7 cellular contexts compared by ENCODE assay signal in the genomic region with DNA sequence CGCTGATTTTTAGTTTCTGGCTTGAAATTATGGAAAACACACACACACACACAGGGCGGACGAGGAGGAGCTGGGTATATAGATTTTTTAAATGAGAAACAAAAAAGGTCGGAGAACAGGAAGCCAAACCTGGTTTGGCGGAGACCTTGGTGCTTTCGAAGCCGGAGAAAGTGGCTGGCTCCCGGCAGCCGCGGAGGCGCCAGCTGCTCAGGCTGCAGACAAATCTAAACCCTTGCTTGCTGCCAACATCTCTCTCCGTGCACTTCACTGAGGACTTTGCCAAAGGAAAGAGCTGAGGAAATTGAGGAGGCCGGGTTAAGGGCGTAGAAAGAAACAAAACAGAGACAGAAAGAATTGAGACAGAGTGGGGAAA. TPM values are rescaled to one million over a fixed set of nuclear protein-coding genes. Genes with fewer than 3 reads are reported as not detected.
DNase-seq lines count a peak whose midpoint lies in the region; ATAC-seq and TF ChIP-seq lines count a peak whose summit lies in the region.

No MANE protein-coding gene starts in this region.

- H3K9me3 Mint-ChIP-seq in H9: peaks cover 0 to 6% of the 10 kb centered on the region in 2 experiments; a peak in 3 of 5 replicates

- no peak overlapping the region for H2BK5ac ChIP-seq in H9 (ENCODE audit: insufficient read length, low read length)

- peaks cover 0 to 2% (median 0%) of the 10 kb centered on the region in 3 donors for H3K36me3 ChIP-seq in skeletal muscle tissue (ENCODE audit: control insufficient read depth in 3 of 3, insufficient read depth in 3 of 3, low read length in 3 of 3)

- no peak overlapping the region for H3T11ph ChIP-seq in H9 (ENCODE audit: low read length)

- no peak overlapping the region for H2BK15ac ChIP-seq in H9 (ENCODE audit: low read depth, low read length)

- H2BK12ac ChIP-seq in H9 (ENCODE audit: insufficient read length, low read depth, low read length): no peak overlapping the region

- H3K9me3 ChIP-seq in H9 (ENCODE audit: control insufficient read depth, low read depth, low read length) (no peaks in the 10 kb centered on the region), T-helper 17 cell (ENCODE audit: control insufficient read depth, low read length, poor library complexity, severe bottlenecking) (peaks cover 5% of the 10 kb centered on the region), skeletal muscle tissue (ENCODE audit: control insufficient read depth in 3 of 3, low read length in 3 of 3) (no peaks in the 10 kb centered on the region)

- H3K27ac Mint-ChIP-seq in H9 (no peak overlapping the region), T-helper 17 cell (peak overlapping the region; percentile 71)

- H2AFZ ChIP-seq in H9 (ENCODE audit: low read length): no peak overlapping the region

- H3K27ac ChIP-seq in H9 (ENCODE audit: insufficient read length, low read depth, low read length) (no peak overlapping the region), skeletal muscle tissue (ENCODE audit: low read depth, low read length) (peak overlapping the region; percentile 49)

- H3K23me2 ChIP-seq in H9 (ENCODE audit: insufficient read length, low read depth, low read length, poor library complexity, severe bottlenecking): peaks cover 35% of the 10 kb centered on the region

- no peak overlapping the region for H2BK120ac ChIP-seq in H9 (ENCODE audit: low read depth, low read length, poor library complexity, severe bottlenecking)

- H3K56ac ChIP-seq in H9 (ENCODE audit: insufficient read length, low read depth, low read length): no peak overlapping the region

- H4K5ac ChIP-seq in H9 (ENCODE audit: insufficient read length, low read depth, low read length): no peak overlapping the region

- H3K27me3 Mint-ChIP-seq in H9 (ENCODE audit: low read depth) (peaks cover 99% of the 10 kb centered on the region), T-helper 17 cell (peaks cover 71% of the 10 kb centered on the region)

- no CpG with 5 or more reads among the region's 14 CpGs for WGBS in H9 (ENCODE audit: extremely low coverage, insufficient read length, low lambda C conversion rate)

- H3K18ac ChIP-seq in H9 (ENCODE audit: insufficient read length, low read depth, low read length): no peak overlapping the region

- H3K27me3 ChIP-seq in H9 (ENCODE audit: insufficient read depth, low read length): peaks cover 85% of the 10 kb centered on the region
- peaks cover 43 to 67% (median 61%) of the 10 kb centered on the region in 3 donors for H3K27me3 ChIP-seq in skeletal muscle tissue (ENCODE audit: control insufficient read depth in 3 of 3, insufficient read depth in 3 of 3, low read length in 3 of 3)

- H3K9ac ChIP-seq in H9 (ENCODE audit: extremely low read depth, insufficient read length, low read length) (no peak overlapping the region), skeletal muscle tissue (ENCODE audit: low read depth in 1 of 3, low read length in 3 of 3) (peak overlapping the region; percentile 36 to 92 (median 66))

- no peak overlapping the region for H4K91ac ChIP-seq in H9 (ENCODE audit: insufficient read length, low read depth, low read length)

- no peaks in the 10 kb centered on the region for H3K79me1 ChIP-seq in H9 (ENCODE audit: insufficient read depth, low read depth, low read length, poor library complexity, severe bottlenecking)

- DNase-seq in H9 (no peak), T-helper 17 cell (no peak), foreskin fibroblast (peak in 1 of 2 donors; percentile 61), NCI-H146 (lab: John Stamatoyannopoulos, UW) (no peak), hepatic stellate cell (ENCODE audit: low spot score) (no peak)
- DNase-seq in effector CD4-positive, alpha-beta T cell: no peak

- H3K36me3 Mint-ChIP-seq in H9 (ENCODE audit: insufficient read depth in 1 of 3, low read depth in 3 of 3) (no peaks in the 10 kb centered on the region; a peak in 1 of 7 replicates), T-helper 17 cell (ENCODE audit: low read depth) (peaks cover 8% of the 10 kb centered on the region)

- H4K20me1 ChIP-seq in H9 (ENCODE audit: control insufficient read depth, insufficient read depth, insufficient read length): no peaks in the 10 kb centered on the region

- H3K4me3 Mint-ChIP-seq in H9 (peak overlapping the region; percentile 27 to 73; a peak in 4 of 5 replicates), T-helper 17 cell (peak overlapping the region; percentile 69)

- H4K8ac ChIP-seq in H9 (replicated peaks; ENCODE audit: insufficient read length, low read depth, low read length): no peak overlapping the region

- no peak overlapping the region for H3K4ac ChIP-seq in H9 (ENCODE audit: low read depth, low read length)

- no peak overlapping the region for H3K23ac ChIP-seq in H9 (ENCODE audit: insufficient read length, low read depth, low read length)

- H2BK20ac ChIP-seq in H9 (ENCODE audit: low read depth, low read length, poor library complexity, severe bottlenecking): no peak overlapping the region

- peak overlapping the region; percentile 84 for H3K4me2 ChIP-seq in H9 (ENCODE audit: insufficient read depth, insufficient read length, low read length)

- H3K79me2 ChIP-seq in H9 (ENCODE audit: insufficient read depth, low read length): no peaks in the 10 kb centered on the region

- H2AK5ac ChIP-seq in H9 (ENCODE audit: insufficient read length, low read length): no peak overlapping the region

- TF ChIP-seq CTCF in H9 (conservative IDR thresholded peaks at IDR 0.05) (no peak), foreskin fibroblast (IDR thresholded peaks at IDR 0.05; ENCODE audit: low read depth, low read length) (no peak)

- H3K4me1 ChIP-seq in H9 (ENCODE audit: insufficient read depth, low read length): peaks cover 3% of the 10 kb centered on the region; the same call in 1 of the 2 replicates
- H3K4me1 ChIP-seq in skeletal muscle tissue (ENCODE audit: control insufficient read depth in 3 of 3, insufficient read depth in 3 of 3, low read length in 3 of 3): peaks cover 14 to 22% (median 18%) of the 10 kb centered on the region in 3 donors

- H3K4me1 Mint-ChIP-seq in H9 (peaks cover 16 to 78% of the 10 kb centered on the region in 2 experiments), T-helper 17 cell (peaks cover 6% of the 10 kb centered on the region)

- H3K4me3 ChIP-seq in foreskin fibroblast (ENCODE audit: low read depth in 1 of 2, low read length in 2 of 2) (peak overlapping the region; percentile 37 to 50), skeletal muscle tissue (ENCODE audit: low read length in 3 of 3) (peak overlapping the region; percentile 76 to 91 (median 77))

- no peak overlapping the region for H3K14ac ChIP-seq in H9 (ENCODE audit: insufficient read depth, low read length)

- ATAC-seq in T-helper 17 cell: no peak

RNA-seq across cellular contexts. Expression of a gene that starts 2.1 kb away (rescaled TPM):
- total RNA-seq in H9 (2021): not detected in 2 replicates
- not detected for total RNA-seq in T-helper 17 cell
- total RNA-seq in skeletal muscle tissue: 8.4 TPM

RNA-seq across cellular contexts. Expression of a gene that starts 4.9 kb away (rescaled TPM):
- total RNA-seq in H9 (2021) (not detected in 2 replicates), T-helper 17 cell (not detected), skeletal muscle tissue (2.6 TPM)
